Comparison of ENCODE assay signal across 23 cellular contexts in the genomic region with DNA sequence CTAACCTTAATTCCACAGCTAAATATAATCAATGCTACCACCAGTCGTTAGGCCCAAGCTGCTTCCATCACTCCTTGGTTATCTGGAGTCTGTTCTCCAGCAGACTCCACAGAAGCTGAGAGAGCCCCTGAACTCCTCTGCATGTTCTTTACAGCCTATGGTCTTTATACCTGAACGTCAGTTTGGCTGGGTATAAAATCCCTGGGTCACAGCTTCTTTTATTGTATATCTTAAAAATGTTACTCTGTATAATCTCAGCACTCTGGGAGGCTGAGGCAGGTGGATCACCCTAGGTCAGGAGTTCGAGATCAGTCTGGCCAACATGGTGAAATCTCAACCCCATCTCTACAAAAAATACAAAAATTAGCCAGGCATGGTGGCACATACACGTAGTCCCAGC.
"Had no signal": no experiment of that assay in that cellular context is flagged by ENCODE, and none has a peak within 500 bp of the region (broad histone marks: within the 10 kb centered on the region; RNA-seq: fewer than 3 reads in every experiment).

No MANE protein-coding gene starts in this region.

- H3K4me1 ChIP-seq: colonic mucosa, esophagus muscularis mucosa, foreskin keratinocyte, gastroesophageal sphincter, left lung, lower lobe of right lung had no signal

- H3K27me3 ChIP-seq: colonic mucosa, esophagus muscularis mucosa, foreskin keratinocyte, gastroesophageal sphincter, heart left ventricle, hepatocyte, left lung had no signal

- H3K79me2 ChIP-seq: hepatocyte had no signal

- H3K27ac ChIP-seq: colonic mucosa, esophagus muscularis mucosa, foreskin keratinocyte, gastroesophageal sphincter, heart left ventricle, hepatocyte, left lung, lower lobe of right lung had no signal

- H3K4me2 ChIP-seq: hepatocyte had no signal

- H2AFZ ChIP-seq: hepatocyte had no signal

- ATAC-seq: effector memory CD8-positive, alpha-beta T cell; foreskin keratinocyte; gastroesophageal sphincter; heart left ventricle; left cardiac atrium; left lung; left ventricle myocardium superior; lower lobe of right lung; mucosa of descending colon had no signal

- H3K27ac Mint-ChIP-seq: dendritic cell treated with granulocyte-macrophage colony-stimulating factor and Interleukin-4, amounts not matched to agents 40 ng/mL and 50 ng/mL, for 4 days; immature natural killer cell; mesothelial cell of epicardium had no signal

- H3K27me3 Mint-ChIP-seq: dendritic cell treated with granulocyte-macrophage colony-stimulating factor and Interleukin-4, amounts not matched to agents 40 ng/mL and 50 ng/mL, for 4 days; effector memory CD8-positive, alpha-beta T cell had no signal

- H3K4me1 Mint-ChIP-seq: immature natural killer cell, mesothelial cell of epicardium had no signal

- DNase-seq: cerebellar nuclear complex; colonic mucosa; cortex of kidney; effector CD8-positive, alpha-beta T cell; effector memory CD8-positive, alpha-beta T cell; foreskin keratinocyte; hypothalamus; immature natural killer cell; islet precursor cell; left cardiac atrium; left ventricle myocardium superior; lower lobe of right lung; mesenchymal stem cell; mucosa of descending colon had no signal

- H3K9me3 ChIP-seq: colonic mucosa had no signal

- H3K4me3 Mint-ChIP-seq: dendritic cell treated with granulocyte-macrophage colony-stimulating factor and Interleukin-4, amounts not matched to agents 40 ng/mL and 50 ng/mL, for 4 days; effector memory CD8-positive, alpha-beta T cell; immature natural killer cell; mesothelial cell of epicardium had no signal

- H3K4me3 ChIP-seq: colonic mucosa, esophagus muscularis mucosa, gastroesophageal sphincter, heart left ventricle, hepatocyte, left lung, lower lobe of right lung, mucosa of descending colon had no signal

- FAIRE-seq: endothelial cell of umbilical vein, frontal cortex had no signal
